In genomic region chr4:134364928-134365327, GRCh38 we compare ENCODE assay signal across 1 cellular context.
TF ChIP-seq lines count a peak whose summit lies in the region.

No MANE protein-coding gene starts in this region.

TF ChIP-seq in K562, 482 proteins besides CTCF, POLR2A, EP300 and RAD21 (continued from another document):
- TF ChIP-seq CREB5 (CRISPR knock-in tag; IDR thresholded peaks at IDR 0.05) = no peak
- TF ChIP-seq ETV5 (CRISPR knock-in tag; IDR thresholded peaks at IDR 0.05; ENCODE audit: low read depth) = no peak
- TF ChIP-seq MCM2 (IDR thresholded peaks at IDR 0.05; ENCODE audit: low read depth) = no peak
- TF ChIP-seq, protein P1, sequence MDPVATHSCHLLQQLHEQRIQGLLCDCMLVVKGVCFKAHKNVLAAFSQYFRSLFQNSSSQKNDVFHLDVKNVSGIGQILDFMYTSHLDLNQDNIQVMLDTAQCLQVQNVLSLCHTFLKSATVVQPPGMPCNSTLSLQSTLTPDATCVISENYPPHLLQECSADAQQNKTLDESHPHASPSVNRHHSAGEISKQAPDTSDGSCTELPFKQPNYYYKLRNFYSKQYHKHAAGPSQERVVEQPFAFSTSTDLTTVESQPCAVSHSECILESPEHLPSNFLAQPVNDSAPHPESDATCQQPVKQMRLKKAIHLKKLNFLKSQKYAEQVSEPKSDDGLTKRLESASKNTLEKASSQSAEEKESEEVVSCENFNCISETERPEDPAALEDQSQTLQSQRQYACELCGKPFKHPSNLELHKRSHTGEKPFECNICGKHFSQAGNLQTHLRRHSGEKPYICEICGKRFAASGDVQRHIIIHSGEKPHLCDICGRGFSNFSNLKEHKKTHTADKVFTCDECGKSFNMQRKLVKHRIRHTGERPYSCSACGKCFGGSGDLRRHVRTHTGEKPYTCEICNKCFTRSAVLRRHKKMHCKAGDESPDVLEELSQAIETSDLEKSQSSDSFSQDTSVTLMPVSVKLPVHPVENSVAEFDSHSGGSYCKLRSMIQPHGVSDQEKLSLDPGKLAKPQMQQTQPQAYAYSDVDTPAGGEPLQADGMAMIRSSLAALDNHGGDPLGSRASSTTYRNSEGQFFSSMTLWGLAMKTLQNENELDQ (CRISPR knock-in tag; IDR thresholded peaks at IDR 0.05; ENCODE audit: borderline replicate concordance) = no peak
TF ChIP-seq in K562: peak in this region for 2.
